9 cellular contexts compared by ENCODE assay signal in the genomic region with DNA sequence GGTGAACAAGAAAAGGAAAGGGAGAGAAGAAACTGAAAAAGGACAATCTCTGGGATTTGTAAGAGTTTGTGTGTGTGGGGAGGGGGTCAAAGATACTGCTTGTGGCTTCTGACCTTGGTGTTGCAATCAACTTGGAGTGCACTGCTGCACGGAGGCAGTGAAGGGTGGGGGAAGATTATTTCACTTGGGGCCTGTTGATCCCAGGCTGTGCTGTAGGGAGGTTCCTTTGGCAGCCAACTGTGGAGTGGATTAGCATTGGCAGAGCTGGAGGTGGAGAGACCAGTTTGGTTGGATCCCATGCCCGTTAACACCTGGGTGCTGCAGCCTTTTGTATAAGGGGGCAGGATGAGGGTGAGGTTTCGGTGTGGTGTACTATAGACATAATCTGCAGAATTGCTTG. TPM values are rescaled to one million over a fixed set of nuclear protein-coding genes. Genes with fewer than 3 reads are reported as not detected.
DNase-seq lines count a peak whose midpoint lies in the region; ATAC-seq lines count a peak whose summit lies in the region.
"Had no signal": no experiment of that assay in that cellular context is flagged by ENCODE, and none has a peak within 500 bp of the region (broad histone marks: within the 10 kb centered on the region; RNA-seq: fewer than 3 reads in every experiment).

No MANE protein-coding gene starts in this region.

- intact Hi-C loops in Right ventricle myocardium inferior (cut with DNase I) (no loop called here), cardiac septum (cut with DNase I) (no loop called here)

- no peaks in the 10 kb centered on the region for H3K36me3 ChIP-seq in iPS-15b (ENCODE audit: control insufficient read depth, insufficient read depth, low read length)

- peak; percentile 90 for ATAC-seq in Right ventricle myocardium inferior
- ATAC-seq in GM19395 (IDR thresholded peaks at IDR 0.05; ENCODE audit: unreplicated experiment): no peak
- ATAC-seq in HG03460 (IDR thresholded peaks at IDR 0.05; ENCODE audit: unreplicated experiment): no peak

- H3K9ac ChIP-seq in iPS-15b (ENCODE audit: low read depth, low read length): peak overlapping the region; percentile 28

- H3K4me3 ChIP-seq in iPS-15b (ENCODE audit: low read depth, low read length): no peak overlapping the region

- DNase-seq in Right ventricle myocardium inferior (ENCODE audit: missing footprints): no peak
- DNase-seq in cardiac septum (ENCODE audit: low spot score): no peak
- peak; percentile 80 for DNase-seq in SKM-1 treated with dmso at 0.1 percent for 144 hours (lab: John Stamatoyannopoulos, UW; ENCODE audit: unreplicated experiment)
- DNase-seq in ureter (ENCODE audit: low spot score): peak; percentile 63
- no peak for DNase-seq in H4 (ENCODE audit: low spot score)
- DNase-seq: anterior cingulate cortex had no signal

- H3K4me1 ChIP-seq in iPS-15b (ENCODE audit: control insufficient read depth, insufficient read depth, low read length): peaks cover 13% of the 10 kb centered on the region

- H3K27me3 ChIP-seq in iPS-15b (ENCODE audit: control insufficient read depth, insufficient read depth, low read length): no peaks in the 10 kb centered on the region

- no peaks in the 10 kb centered on the region for H3K9me3 ChIP-seq in iPS-15b (ENCODE audit: control insufficient read depth, insufficient read depth, low read length)

RNA-seq across cellular contexts. Expression of gene AFF1, which starts 38.2 kb away (rescaled TPM):
- total RNA-seq in Right ventricle myocardium inferior: 73.3 TPM
- total RNA-seq in cardiac septum: 63.4 TPM
- 194 TPM for total RNA-seq in ureter
- 5.8 and 8.9 TPM in 2 replicates for total RNA-seq in H4 (2014; rRNA removed; shearing (Covaris generic))

Comparison
In these comparisons a context has a peak if more than half of its experiments do, and no peak if none do; other contexts are left out.
1. DNase-seq: peak in SKM-1 treated with dmso at 0.1 percent for 144 hours (single experiment) and ureter (single experiment); none in Right ventricle myocardium inferior (single experiment), cardiac septum (single experiment) and H4 (single experiment).